In genomic region chr3:34263014-34263714, GRCh38 we compare ENCODE assay signal across 18 cellular contexts.
DNase-seq lines count a peak whose midpoint lies in the region; ATAC-seq and TF ChIP-seq lines count a peak whose summit lies in the region.
"Had no signal": no experiment of that assay in that cellular context is flagged by ENCODE, and none has a peak within 500 bp of the region (broad histone marks: within the 10 kb centered on the region; RNA-seq: fewer than 3 reads in every experiment).

No MANE protein-coding gene starts in this region.

- H3K27me3 ChIP-seq in MM.1S (replicated peaks; ENCODE audit: insufficient read depth, low read length), result no peaks in the 10 kb centered on the region
- no peaks in the 10 kb centered on the region for H3K27me3 ChIP-seq in ascending aorta
- H3K27me3 ChIP-seq: SJSA1 had no signal

- H3K4me1 Mint-ChIP-seq in CD14-positive monocyte, result peaks cover 64% of the 10 kb centered on the region

- H3K36me3 ChIP-seq in MM.1S (replicated peaks; ENCODE audit: insufficient read depth, low read length) (no peaks in the 10 kb centered on the region), ascending aorta (no peaks in the 10 kb centered on the region), mucosa of descending colon (ENCODE audit: low read depth) (no peaks in the 10 kb centered on the region)
- H3K36me3 ChIP-seq: SJSA1 had no signal

- 0 out of 2 replicates have a peak overlapping the region, but pooled peaks have one; percentile 2 for H3K4me2 ChIP-seq in MM.1S (ENCODE audit: low read depth, low read length)

- TF ChIP-seq CTCF in CD14-positive monocyte (IDR thresholded peaks at IDR 0.05), result no peak
- no peak for TF ChIP-seq CTCF in MM.1S (IDR thresholded peaks at IDR 0.05; ENCODE audit: low read length)
- no peak for TF ChIP-seq CTCF in ascending aorta (IDR thresholded peaks at IDR 0.05)
- TF ChIP-seq CTCF in mucosa of descending colon (IDR thresholded peaks at IDR 0.05), result no peak

- H3K79me2 ChIP-seq in MM.1S (ENCODE audit: low read length), result no peaks in the 10 kb centered on the region

- H3K27ac ChIP-seq in MM.1S (ENCODE audit: low read length), result no peak overlapping the region
- H3K27ac ChIP-seq in ascending aorta, result peak overlapping the region; percentile 56 to 66
- H3K27ac ChIP-seq: SJSA1 had no signal

- H3K36me3 Mint-ChIP-seq in CD14-positive monocyte, result no peaks in the 10 kb centered on the region

- DNase-seq in CD14-positive monocyte (ENCODE audit: low spot score) (no peak), MM.1S (no peak), ascending aorta (ENCODE audit: low spot score in 2 of 2) (no peak), mucosa of descending colon (no peak), DMS53 (lab: John Stamatoyannopoulos, UW) (no peak), COR-L47 (lab: John Stamatoyannopoulos, UW) (no peak)
- DNase-seq: activated naive CD4-positive, alpha-beta T cell treated with Interleukin-2 at 50 U/mL for 16 hours; AML-193; DMS153; IMR-90; kidney; midbrain; NCI-H2081; nucleus accumbens; T1000 had no signal

- no peaks in the 10 kb centered on the region for H3K9me2 ChIP-seq in MM.1S (replicated peaks; ENCODE audit: insufficient read depth, low read length)

- no peaks in the 10 kb centered on the region for H3F3A ChIP-seq in MM.1S (ENCODE audit: insufficient read depth, low read length)

- no peaks in the 10 kb centered on the region for H4K20me1 ChIP-seq in MM.1S (ENCODE audit: insufficient read depth, low read length)

- peak overlapping the region; percentile 20; the same call in 1 of the 2 replicates for H2AFZ ChIP-seq in MM.1S (ENCODE audit: low read length)

- H3K9ac ChIP-seq in MM.1S (ENCODE audit: low read length), result no peak overlapping the region

- intact Hi-C loops in CD14-positive monocyte (cut with micrococcal nuclease) (loop anchor here in 1 of 2 donors (5.0 kb wide), 1 partner anchor 419 kb away; no protein-coding TSS in a partner anchor), ascending aorta (cut with DNase I) (loop anchor here (5.0 kb wide), 1 partner anchor 419 kb away; no protein-coding TSS in a partner anchor), mucosa of descending colon (cut with DNase I, micrococcal nuclease) (no loop called here)

- peaks cover 34% of the 10 kb centered on the region for H3K4me1 ChIP-seq in MM.1S (ENCODE audit: low read length)
- peaks cover 3 to 33% of the 10 kb centered on the region in 2 donors for H3K4me1 ChIP-seq in ascending aorta
- H3K4me1 ChIP-seq in mucosa of descending colon (ENCODE audit: low read depth), result peaks cover 25% of the 10 kb centered on the region
- H3K4me1 ChIP-seq: SJSA1 had no signal

- H3K9me3 ChIP-seq in MM.1S (replicated peaks; ENCODE audit: insufficient read depth, low read length), result no peaks in the 10 kb centered on the region
- H3K9me3 ChIP-seq in ascending aorta, result no peaks in the 10 kb centered on the region
- H3K9me3 ChIP-seq in mucosa of descending colon, result no peaks in the 10 kb centered on the region
- H3K9me3 ChIP-seq: SJSA1 had no signal

- H3K4me3 ChIP-seq in MM.1S (ENCODE audit: low read length) (no peak overlapping the region), ascending aorta (no peak overlapping the region), mucosa of descending colon (no peak overlapping the region)
- H3K4me3 ChIP-seq: SJSA1 had no signal

- no peaks in the 10 kb centered on the region for H3K27me3 Mint-ChIP-seq in CD14-positive monocyte (ENCODE audit: low read depth in 3 of 3)

- H3K9me3 Mint-ChIP-seq in CD14-positive monocyte, result no peaks in the 10 kb centered on the region

- peak overlapping the region; percentile 13 to 84 (median 69) for H3K27ac Mint-ChIP-seq in CD14-positive monocyte

- peak; percentile 71 for ATAC-seq in mucosa of descending colon
- ATAC-seq in GM21717 (IDR thresholded peaks at IDR 0.05; ENCODE audit: unreplicated experiment), result no peak
- ATAC-seq: sciatic nerve had no signal

- H3K4me3 Mint-ChIP-seq in CD14-positive monocyte, result peak overlapping the region in 1 of 2 donors; percentile 47
